In genomic region chr14:84541008-84541407, GRCh38 we compare ENCODE assay signal across 10 cellular contexts.
"Had no signal": no experiment of that assay in that cellular context is flagged by ENCODE, and none has a peak within 500 bp of the region (broad histone marks: within the 10 kb centered on the region; RNA-seq: fewer than 3 reads in every experiment).

No MANE protein-coding gene starts in this region.

- ATAC-seq: GM23338, HCT116 had no signal

- H3K9me3 Mint-ChIP-seq: GM23338, H9, HFFc6 had no signal

- H2AFZ ChIP-seq: GM23248, GM23338 had no signal

- H3K9me3 ChIP-seq: HAP-1 had no signal

- H3K27ac Mint-ChIP-seq: GM23338, H9, HFFc6 had no signal

- H3K4me3 ChIP-seq: GM23248, GM23338, HAP-1 had no signal

- FAIRE-seq: H54 had no signal

- H3K4me2 ChIP-seq: GM23338 had no signal

- H3K4me3 Mint-ChIP-seq: GM23338, H9, HFFc6 had no signal

- DNase-seq: GM23248, GOT3, H7, H9, HCEC 1CT, HFFc6 had no signal

- H3K9ac ChIP-seq: GM23248 had no signal

- H3K27ac ChIP-seq: GM23248 had no signal

- H3K36me3 ChIP-seq: HAP-1 had no signal
